1 cellular context compared by ENCODE assay signal in genomic region chr6:2989332-2990178, GRCh38.
TF ChIP-seq lines count a peak whose summit lies in the region.

No MANE protein-coding gene starts in this region.

TF ChIP-seq in IMR-90, 13 proteins besides CTCF, POLR2A, EP300 and RAD21 (continued from another document):
- TF ChIP-seq CEBPB (IDR thresholded peaks at IDR 0.05; ENCODE audit: low read depth, low read length) (peak; percentile 34; the same call in 1 of the 2 replicates), SMC3 (IDR thresholded peaks at IDR 0.05; ENCODE audit: low read depth, low read length) (no peak; the same call in 1 of the 2 replicates)
